ENCODE assay signal across 13 cellular contexts in the genomic region with DNA sequence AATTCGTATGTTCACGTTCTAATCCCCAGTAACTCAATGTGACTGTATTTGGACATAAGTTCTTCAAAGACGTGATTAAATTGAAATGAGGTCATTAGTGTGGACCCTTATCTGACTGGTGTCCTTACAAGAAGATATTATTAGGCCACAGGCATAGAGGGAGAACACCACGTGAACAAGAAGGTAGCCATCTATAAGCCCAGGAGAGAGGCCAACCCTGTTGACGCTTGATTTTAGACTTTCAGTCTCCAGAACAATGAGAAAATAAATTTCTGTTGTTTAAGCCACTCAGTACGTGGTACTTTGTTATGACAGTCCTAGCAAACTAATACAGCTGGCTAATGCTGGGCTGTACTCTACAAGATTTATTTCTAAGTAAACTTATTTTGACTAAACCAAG. TPM values are rescaled to one million over a fixed set of nuclear protein-coding genes. Genes with fewer than 3 reads are reported as not detected.
DNase-seq lines count a peak whose midpoint lies in the region; ATAC-seq and TF ChIP-seq lines count a peak whose summit lies in the region.
"Had no signal": no experiment of that assay in that cellular context is flagged by ENCODE, and none has a peak within 500 bp of the region (broad histone marks: within the 10 kb centered on the region; RNA-seq: fewer than 3 reads in every experiment).

No MANE protein-coding gene starts in this region.

- no peak for TF ChIP-seq POLR2A in sigmoid colon (IDR thresholded peaks at IDR 0.05)

- H3F3A ChIP-seq in OCI-LY1 (ENCODE audit: insufficient read depth, low read length) = no peaks in the 10 kb centered on the region

- H3K4me1 ChIP-seq in OCI-LY1 (ENCODE audit: insufficient read depth, low read length, severe bottlenecking) = peaks cover 32% of the 10 kb centered on the region
- H3K4me1 ChIP-seq in sigmoid colon = peaks cover 0 to 32% (median 9%) of the 10 kb centered on the region in 4 donors

- no peak for DNase-seq in activated CD4-positive, alpha-beta T cell treated with anti-CD3 and anti-CD28 coated beads, Interleukin-2, amount 10 ng/mL, durations not matched to agents 7 days and 5 days
- DNase-seq in activated CD4-positive, alpha-beta T cell treated with anti-CD3 and anti-CD28 coated beads, Interleukin-2, amount 50 U/mL, for 48 hours = no peak
- DNase-seq in effector memory CD8-positive, alpha-beta T cell = no peak
- DNase-seq in sigmoid colon (no peak), cerebellar cortex (ENCODE audit: low spot score) (no peak), HEK293T (ENCODE audit: extremely low spot score) (no peak), EL (no peak)
- DNase-seq: DMS79; heart left ventricle; NCI-H446; stimulated activated CD8-positive, alpha-beta memory T cell treated with anti-CD3 and anti-CD28 coated beads, Interleukin-4, amount 100 ng/mL, for 48 hours had no signal

- CTCF ChIA-PET in activated CD4-positive, alpha-beta T cell treated with anti-CD3 and anti-CD28 coated beads, Interleukin-2, amount 10 ng/mL, durations not matched to agents 7 days and 5 days (lab: Charles Lee) = no interaction called here
- CTCF ChIA-PET in HEK293T (lab: Yijun Ruan, JAX) = no interaction called here

- peak overlapping the region; percentile 32 for H3K27ac ChIP-seq in OCI-LY1 (ENCODE audit: low read depth, low read length, poor library complexity, severe bottlenecking)
- H3K27ac ChIP-seq in sigmoid colon = peak overlapping the region in 3 of 4 donors; percentile 82 to 91 (median 90)

- 79 to 82% methylated on average over 6 of the region's 6 CpGs for WGBS in sigmoid colon, 2 donors

- ATAC-seq in effector memory CD8-positive, alpha-beta T cell (replicated peaks) = no peak
- ATAC-seq: GM12878, heart left ventricle had no signal

- TF ChIP-seq CTCF in OCI-LY1 (IDR thresholded peaks at IDR 0.05; ENCODE audit: low read length) (no peak), sigmoid colon (IDR thresholded peaks at IDR 0.05) (no peak)

- peaks cover 24% of the 10 kb centered on the region for H3K79me2 ChIP-seq in OCI-LY1 (ENCODE audit: insufficient read depth, low read length)

- POLR2A ChIA-PET in activated CD4-positive, alpha-beta T cell treated with anti-CD3 and anti-CD28 coated beads, Interleukin-2, amount 10 ng/mL, durations not matched to agents 7 days and 5 days (lab: Charles Lee) = no interaction called here
- POLR2A ChIA-PET in HEK293T (lab: Yijun Ruan, JAX) = interaction anchor here (0.7 to 1.5 kb wide), 2 partner anchors 9 to 16 kb away, joined by 3 to 4 read pairs; no protein-coding TSS in a partner anchor

- peaks cover 17% of the 10 kb centered on the region for H3K36me3 Mint-ChIP-seq in activated CD4-positive, alpha-beta T cell treated with anti-CD3 and anti-CD28 coated beads, Interleukin-2, amount 10 ng/mL, durations not matched to agents 7 days and 5 days (ENCODE audit: low read depth)
- peaks cover 24% of the 10 kb centered on the region for H3K36me3 Mint-ChIP-seq in effector memory CD8-positive, alpha-beta T cell (ENCODE audit: insufficient read depth)

- no peak for TF ChIP-seq EP300 in sigmoid colon (IDR thresholded peaks at IDR 0.05)

- H3K9me3 ChIP-seq in OCI-LY1 (ENCODE audit: low read length) (no peaks in the 10 kb centered on the region), sigmoid colon (no peaks in the 10 kb centered on the region)
- H3K9me3 ChIP-seq: heart left ventricle had no signal

- H3K36me3 ChIP-seq in OCI-LY1 (ENCODE audit: insufficient read depth, low read length) = peaks cover 25% of the 10 kb centered on the region
- H3K36me3 ChIP-seq in sigmoid colon = peaks cover 0 to 3% (median 0%) of the 10 kb centered on the region in 4 donors

- H3K27me3 ChIP-seq in OCI-LY1 (ENCODE audit: insufficient read depth, low read length) (no peaks in the 10 kb centered on the region), sigmoid colon (no peaks in the 10 kb centered on the region)

- H3K4me3 ChIP-seq in OCI-LY1 (ENCODE audit: low read depth, low read length, poor library complexity, severe bottlenecking) (peak overlapping the region; percentile 99), sigmoid colon (no peak overlapping the region)
- H3K4me3 ChIP-seq: GM12878 had no signal

- H2AFZ ChIP-seq in OCI-LY1 (ENCODE audit: low read length) = no peak overlapping the region

- H3K27ac Mint-ChIP-seq in activated CD4-positive, alpha-beta T cell treated with anti-CD3 and anti-CD28 coated beads, Interleukin-2, amount 10 ng/mL, durations not matched to agents 7 days and 5 days = peak overlapping the region; percentile 81
- H3K27ac Mint-ChIP-seq in effector memory CD8-positive, alpha-beta T cell = no peak overlapping the region

- H3K27me3 Mint-ChIP-seq in activated CD4-positive, alpha-beta T cell treated with anti-CD3 and anti-CD28 coated beads, Interleukin-2, amount 10 ng/mL, durations not matched to agents 7 days and 5 days = no peaks in the 10 kb centered on the region
- H3K27me3 Mint-ChIP-seq in effector memory CD8-positive, alpha-beta T cell = no peaks in the 10 kb centered on the region

- no peaks in the 10 kb centered on the region for H3K9me2 ChIP-seq in OCI-LY1 (ENCODE audit: low read depth, low read length)

- H3K4me3 Mint-ChIP-seq in activated CD4-positive, alpha-beta T cell treated with anti-CD3 and anti-CD28 coated beads, Interleukin-2, amount 10 ng/mL, durations not matched to agents 7 days and 5 days = peak overlapping the region; percentile 56
- H3K4me3 Mint-ChIP-seq in effector memory CD8-positive, alpha-beta T cell = peak overlapping the region; percentile 41 to 87

- peak overlapping the region; percentile 48; the same call in 1 of the 2 replicates for H3K4me2 ChIP-seq in OCI-LY1 (ENCODE audit: low read length)

- intact Hi-C loops in sigmoid colon (cut with DNase I) = loop anchor here (5.0 kb wide), 1 partner anchor 124 kb away; a partner anchor contains a TSS

- H4K20me1 ChIP-seq in OCI-LY1 (ENCODE audit: insufficient read depth, low read length) = no peaks in the 10 kb centered on the region

- H3K9me3 Mint-ChIP-seq in activated CD4-positive, alpha-beta T cell treated with anti-CD3 and anti-CD28 coated beads, Interleukin-2, amount 10 ng/mL, durations not matched to agents 7 days and 5 days = no peaks in the 10 kb centered on the region
- no peaks in the 10 kb centered on the region for H3K9me3 Mint-ChIP-seq in effector memory CD8-positive, alpha-beta T cell

- H3K9ac ChIP-seq in OCI-LY1 (ENCODE audit: low read length) = no peak overlapping the region

- H3K4me1 Mint-ChIP-seq in activated CD4-positive, alpha-beta T cell treated with anti-CD3 and anti-CD28 coated beads, Interleukin-2, amount 10 ng/mL, durations not matched to agents 7 days and 5 days = peaks cover 20% of the 10 kb centered on the region
- H3K4me1 Mint-ChIP-seq in effector memory CD8-positive, alpha-beta T cell (ENCODE audit: low read depth in 2 of 2) = peaks cover 12 to 16% of the 10 kb centered on the region in 2 donors

TF ChIP-seq in HEK293T, 16 proteins besides CTCF, POLR2A, EP300 and RAD21:
- no peak for TF ChIP-seq TARDBP (IDR thresholded peaks at IDR 0.05)
- TF ChIP-seq FOXK2 (IDR thresholded peaks at IDR 0.05) = no peak
- no peak for TF ChIP-seq HDGF (IDR thresholded peaks at IDR 0.05; ENCODE audit: borderline replicate concordance)
- TF ChIP-seq CTBP1 (IDR thresholded peaks at IDR 0.05; ENCODE audit: borderline replicate concordance) = no peak
- no peak for TF ChIP-seq ZNF384 (IDR thresholded peaks at IDR 0.05)
- TF ChIP-seq LEF1 (IDR thresholded peaks at IDR 0.05; ENCODE audit: borderline replicate concordance) = no peak
- TF ChIP-seq SUZ12 (IDR thresholded peaks at IDR 0.05) = no peak
- TF ChIP-seq ELF4 (IDR thresholded peaks at IDR 0.05) = no peak
- TF ChIP-seq NFRKB (IDR thresholded peaks at IDR 0.05) = no peak
- TF ChIP-seq BHLHE40 (IDR thresholded peaks at IDR 0.05; ENCODE audit: borderline replicate concordance) = no peak
- TF ChIP-seq SP1 (IDR thresholded peaks at IDR 0.05) = no peak
- TF ChIP-seq FOXA1 (IDR thresholded peaks at IDR 0.05) = no peak
- TF ChIP-seq L3MBTL2 (conservative IDR thresholded peaks at IDR 0.05) = no peak
- TF ChIP-seq ARNT (IDR thresholded peaks at IDR 0.05) = no peak
- TF ChIP-seq FOXM1 (IDR thresholded peaks at IDR 0.05; ENCODE audit: borderline replicate concordance) = no peak
- TF ChIP-seq, protein P1, sequence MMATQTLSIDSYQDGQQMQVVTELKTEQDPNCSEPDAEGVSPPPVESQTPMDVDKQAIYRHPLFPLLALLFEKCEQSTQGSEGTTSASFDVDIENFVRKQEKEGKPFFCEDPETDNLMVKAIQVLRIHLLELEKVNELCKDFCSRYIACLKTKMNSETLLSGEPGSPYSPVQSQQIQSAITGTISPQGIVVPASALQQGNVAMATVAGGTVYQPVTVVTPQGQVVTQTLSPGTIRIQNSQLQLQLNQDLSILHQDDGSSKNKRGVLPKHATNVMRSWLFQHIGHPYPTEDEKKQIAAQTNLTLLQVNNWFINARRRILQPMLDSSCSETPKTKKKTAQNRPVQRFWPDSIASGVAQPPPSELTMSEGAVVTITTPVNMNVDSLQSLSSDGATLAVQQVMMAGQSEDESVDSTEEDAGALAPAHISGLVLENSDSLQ (IDR thresholded peaks at IDR 0.05) = no peak

RNA-seq across cellular contexts. Expression of a gene that starts 1.5 kb away (rescaled TPM):
- total RNA-seq in activated CD4-positive, alpha-beta T cell treated with anti-CD3 and anti-CD28 coated beads, Interleukin-2, amount 10 ng/mL, durations not matched to agents 7 days and 5 days = 10 to 100 TPM; 54.1 to 59.3 TPM
- total RNA-seq in sigmoid colon = 10 to 100 TPM; 38.8 to 75.7 (median 57.6) TPM
- 10 to 100 TPM; 34.0 to 48.6 (median 37.2) TPM for polyA plus RNA-seq in sigmoid colon

RNA-seq across cellular contexts. Expression of a gene that starts 26.4 kb away (rescaled TPM):
- total RNA-seq in activated CD4-positive, alpha-beta T cell treated with anti-CD3 and anti-CD28 coated beads, Interleukin-2, amount 10 ng/mL, durations not matched to agents 7 days and 5 days = under 1 TPM; 0.12 to 0.21 TPM
- 1 to 10 TPM in 2 of 4 donors, under 1 TPM in 2; 0.66 to 1.4 (median 0.89) TPM for total RNA-seq in sigmoid colon
- 1 to 10 TPM; 1.8 to 2.5 (median 2.1) TPM for polyA plus RNA-seq in sigmoid colon
